ENCODE assay signal across 22 cellular contexts in the genomic region with DNA sequence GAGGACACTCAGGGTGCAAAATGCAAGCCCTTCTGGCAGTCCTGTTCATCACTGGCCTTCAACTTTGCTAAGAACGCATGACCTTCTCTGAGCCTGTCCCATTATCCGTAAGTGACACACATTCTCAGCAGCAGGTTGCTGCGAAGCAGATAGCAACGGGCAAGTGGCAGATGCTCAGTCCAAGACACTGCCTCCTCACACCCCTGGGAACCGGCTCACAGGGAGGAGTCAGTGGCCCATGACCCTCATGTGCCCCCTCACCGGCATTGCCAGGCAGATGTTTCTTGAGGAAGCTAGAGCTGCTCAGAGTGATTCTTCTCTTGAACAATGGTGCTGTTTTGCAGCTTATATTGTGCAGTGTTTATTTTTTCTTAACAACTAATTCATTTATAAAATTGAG.
"Had no signal": no experiment of that assay in that cellular context is flagged by ENCODE, and none has a peak within 500 bp of the region (broad histone marks: within the 10 kb centered on the region; RNA-seq: fewer than 3 reads in every experiment).

No MANE protein-coding gene starts in this region.

- H3K36me3 Mint-ChIP-seq: activated naive CD4-positive, alpha-beta T cell treated with anti-CD3 and anti-CD28 coated beads, Interleukin-2, amount 50 U/mL, for 24 hours had no signal

- H3K9me3 Mint-ChIP-seq: activated naive CD4-positive, alpha-beta T cell treated with anti-CD3 and anti-CD28 coated beads, Interleukin-2, amount 50 U/mL, for 24 hours; dendritic cell treated with granulocyte-macrophage colony-stimulating factor and Interleukin-4, amounts not matched to agents 40 ng/mL and 50 ng/mL, for 4 days; stimulated activated naive CD8-positive, alpha-beta T cell treated with anti-CD3 and anti-CD28 coated beads, Interleukin-15, amount 100 ng/mL, for 72 hours; T-helper 1 cell treated with Interleukin-12 subunit alpha and Interleukin-12 subunit beta and Interleukin-4 antibody, amounts not matched to agents 30 μg/mL and 1 μg/mL, for 36 hours had no signal

- H3K27me3 Mint-ChIP-seq: activated naive CD4-positive, alpha-beta T cell treated with anti-CD3 and anti-CD28 coated beads, Interleukin-2, amount 50 U/mL, for 24 hours; stimulated activated naive CD8-positive, alpha-beta T cell treated with anti-CD3 and anti-CD28 coated beads, Interleukin-15, amount 100 ng/mL, for 72 hours had no signal

- DNase-seq: activated CD4-positive, CD25-positive, alpha-beta regulatory T cell treated with anti-CD3 and anti-CD28 coated beads, Interleukin-2, amount 50 U/mL, for 72 hours; activated CD8-positive, alpha-beta memory T cell treated with anti-CD3 and anti-CD28 coated beads for 24 hours; activated CD8-positive, alpha-beta memory T cell treated with anti-CD3 and anti-CD28 coated beads, Interleukin-2, amount 50 U/mL, for 48 hours; activated effector memory CD4-positive, alpha-beta T cell treated with anti-CD3 and anti-CD28 coated beads, Interleukin-2, amount 50 U/mL, for 16 hours; activated T-cell treated with anti-CD3 and anti-CD28 coated beads, Interleukin-2, amount 50 U/mL, for 72 hours; effector CD8-positive, alpha-beta T cell; gastrocnemius medialis; heart left ventricle; kidney glomerular epithelial cell; left ventricle myocardium inferior; right cardiac atrium; stimulated activated CD4-positive, alpha-beta T cell treated with anti-CD3 and anti-CD28 coated beads, Interleukin-4, amount 100 ng/mL, for 1 hour; stimulated activated naive CD8-positive, alpha-beta T cell treated with anti-CD3 and anti-CD28 coated beads, Interleukin-15, amount 100 ng/mL, for 72 hours; transverse colon had no signal

- H3K9me3 ChIP-seq: adrenal gland, gastrocnemius medialis, heart left ventricle, left ventricle myocardium inferior, prostate gland, suprapubic skin, transverse colon, vagina had no signal

- H3K4me1 Mint-ChIP-seq: activated naive CD4-positive, alpha-beta T cell treated with anti-CD3 and anti-CD28 coated beads, Interleukin-2, amount 50 U/mL, for 24 hours; stimulated activated naive CD8-positive, alpha-beta T cell treated with anti-CD3 and anti-CD28 coated beads, Interleukin-15, amount 100 ng/mL, for 72 hours had no signal

- H3K4me3 Mint-ChIP-seq: activated naive CD4-positive, alpha-beta T cell treated with anti-CD3 and anti-CD28 coated beads, Interleukin-2, amount 50 U/mL, for 24 hours; activated T-cell treated with anti-CD3 and anti-CD28 coated beads, Interleukin-2, amount 50 U/mL, for 72 hours; dendritic cell treated with granulocyte-macrophage colony-stimulating factor and Interleukin-4, amounts not matched to agents 40 ng/mL and 50 ng/mL, for 4 days; stimulated activated naive CD8-positive, alpha-beta T cell treated with anti-CD3 and anti-CD28 coated beads, Interleukin-15, amount 100 ng/mL, for 72 hours; T-helper 1 cell treated with Interleukin-12 subunit alpha and Interleukin-12 subunit beta and Interleukin-4 antibody, amounts not matched to agents 30 μg/mL and 1 μg/mL, for 36 hours had no signal

- H3K27me3 ChIP-seq: adrenal gland, cardiac muscle cell, gastrocnemius medialis, heart left ventricle, suprapubic skin, transverse colon, vagina had no signal

- H3K36me3 ChIP-seq: adrenal gland, cardiac muscle cell, gastrocnemius medialis, heart left ventricle, left ventricle myocardium inferior, prostate gland, suprapubic skin, transverse colon, vagina had no signal

- H3K4me3 ChIP-seq: adrenal gland, cardiac muscle cell, gastrocnemius medialis, heart left ventricle, left ventricle myocardium inferior, prostate gland, suprapubic skin, transverse colon, vagina had no signal

- H3K27ac Mint-ChIP-seq: activated naive CD4-positive, alpha-beta T cell treated with anti-CD3 and anti-CD28 coated beads, Interleukin-2, amount 50 U/mL, for 24 hours; activated T-cell treated with anti-CD3 and anti-CD28 coated beads, Interleukin-2, amount 50 U/mL, for 72 hours; dendritic cell treated with granulocyte-macrophage colony-stimulating factor and Interleukin-4, amounts not matched to agents 40 ng/mL and 50 ng/mL, for 4 days; T-helper 1 cell treated with Interleukin-12 subunit alpha and Interleukin-12 subunit beta and Interleukin-4 antibody, amounts not matched to agents 30 μg/mL and 1 μg/mL, for 36 hours had no signal

- H3K4me1 ChIP-seq: adrenal gland, gastrocnemius medialis, heart left ventricle, left ventricle myocardium inferior, transverse colon, vagina had no signal

- H3K27ac ChIP-seq: adrenal gland, cardiac muscle cell, gastrocnemius medialis, heart left ventricle, left ventricle myocardium inferior, transverse colon, vagina had no signal

- ATAC-seq: activated T-cell treated with anti-CD3 and anti-CD28 coated beads, Interleukin-2, amount 50 U/mL, for 72 hours; gastrocnemius medialis; right cardiac atrium; stimulated activated naive CD8-positive, alpha-beta T cell treated with anti-CD3 and anti-CD28 coated beads, Interleukin-15, amount 100 ng/mL, for 72 hours had no signal
